23 cellular contexts compared by ENCODE assay signal in genomic region chr10:30738416-30738815, GRCh38.
DNase-seq lines count a peak whose midpoint lies in the region; ATAC-seq, FAIRE-seq and TF ChIP-seq lines count a peak whose summit lies in the region.
"Had no signal": no experiment of that assay in that cellular context is flagged by ENCODE, and none has a peak within 500 bp of the region (broad histone marks: within the 10 kb centered on the region; RNA-seq: fewer than 3 reads in every experiment).

No MANE protein-coding gene starts in this region.

- no peaks in the 10 kb centered on the region for H3K9me3 ChIP-seq in muscle layer of colon (ENCODE audit: low read length)
- H3K9me3 ChIP-seq: Caco-2 had no signal

- H3K27me3 ChIP-seq in muscle layer of colon (ENCODE audit: control insufficient read depth in 1 of 2, insufficient read depth in 2 of 2, low read length in 2 of 2) (no peaks in the 10 kb centered on the region), dorsolateral prefrontal cortex (no peaks in the 10 kb centered on the region)
- H3K27me3 ChIP-seq: BLaER1 treated with 17β-estradiol and CSF1 and Interleukin-3, amounts not matched to agents 10 nM and 100 nM; SJCRH30 had no signal

- H3K27ac ChIP-seq in muscle layer of colon (ENCODE audit: low read depth, low read length) = peak overlapping the region; percentile 49
- H3K27ac ChIP-seq in dorsolateral prefrontal cortex = no peak overlapping the region
- H3K27ac ChIP-seq: BLaER1 treated with 17β-estradiol and CSF1 and Interleukin-3, amounts not matched to agents 10 nM and 100 nM; SJCRH30 had no signal

- DNase-seq in GM19239 (ENCODE audit: insufficient read length, low spot score) (no peak), dorsolateral prefrontal cortex (no peak)
- DNase-seq: ACHN; CD4-positive, alpha-beta memory T cell; H7; MV-4-11; NCI-H1105 treated with DMSO at 0.1 percent for 48 hours; NCI-H1694; NCI-H2081; NCI-H2171 treated with DMSO at 0.1 percent for 48 hours; NCI-H446; NCI-H526 treated with DMSO at 0.1 percent for 48 hours; OCI-M1; SJCRH30 had no signal

- H3K4me3 Mint-ChIP-seq in activated T-helper 17 cell treated with anti-CD3 and anti-CD28 coated beads, Interleukin-2, amount 50 U/mL, for 72 hours = no peak overlapping the region
- H3K4me3 Mint-ChIP-seq in stimulated activated memory B cell treated with anti-CD40 and anti-IgM and Interleukin-4, amounts not matched to agents 10 μg/mL and 1 μg/mL and 100 μg/mL, for 72 hours = no peak overlapping the region
- H3K4me3 Mint-ChIP-seq: CD4-positive, alpha-beta memory T cell; IgD-negative memory B cell had no signal

- TF ChIP-seq CTCF in dorsolateral prefrontal cortex (IDR thresholded peaks at IDR 0.05 in 54 of 56, conservative IDR thresholded peaks at IDR 0.05 in 2 of 56; ENCODE audit: low read depth in 1 of 56, partially characterized antibody in 56 of 56) = no peak

- peaks cover 12% of the 10 kb centered on the region for H3K27me3 Mint-ChIP-seq in activated T-helper 17 cell treated with anti-CD3 and anti-CD28 coated beads, Interleukin-2, amount 50 U/mL, for 72 hours
- peaks cover 33% of the 10 kb centered on the region for H3K27me3 Mint-ChIP-seq in stimulated activated memory B cell treated with anti-CD40 and anti-IgM and Interleukin-4, amounts not matched to agents 10 μg/mL and 1 μg/mL and 100 μg/mL, for 72 hours

- H3K36me3 Mint-ChIP-seq in activated T-helper 17 cell treated with anti-CD3 and anti-CD28 coated beads, Interleukin-2, amount 50 U/mL, for 72 hours (ENCODE audit: low read depth) = no peaks in the 10 kb centered on the region
- no peaks in the 10 kb centered on the region for H3K36me3 Mint-ChIP-seq in stimulated activated memory B cell treated with anti-CD40 and anti-IgM and Interleukin-4, amounts not matched to agents 10 μg/mL and 1 μg/mL and 100 μg/mL, for 72 hours
- H3K36me3 Mint-ChIP-seq: CD4-positive, alpha-beta memory T cell; IgD-negative memory B cell had no signal

- H3K36me3 ChIP-seq in muscle layer of colon (ENCODE audit: insufficient read depth, low read length) = no peaks in the 10 kb centered on the region
- H3K36me3 ChIP-seq: BLaER1 treated with 17β-estradiol and CSF1 and Interleukin-3, amounts not matched to agents 10 nM and 100 nM; SJCRH30 had no signal

- H3K4me1 Mint-ChIP-seq in activated T-helper 17 cell treated with anti-CD3 and anti-CD28 coated beads, Interleukin-2, amount 50 U/mL, for 72 hours = peaks cover 16% of the 10 kb centered on the region
- H3K4me1 Mint-ChIP-seq in stimulated activated memory B cell treated with anti-CD40 and anti-IgM and Interleukin-4, amounts not matched to agents 10 μg/mL and 1 μg/mL and 100 μg/mL, for 72 hours = peaks cover 36% of the 10 kb centered on the region
- H3K4me1 Mint-ChIP-seq: CD4-positive, alpha-beta memory T cell had no signal

- intact Hi-C loops in dorsolateral prefrontal cortex (cut with DNase I) = no loop called here

- H3K4me3 ChIP-seq in muscle layer of colon (ENCODE audit: low read depth in 1 of 2, low read length in 2 of 2) (no peak overlapping the region), dorsolateral prefrontal cortex (no peak overlapping the region)
- H3K4me3 ChIP-seq: BLaER1 treated with 17β-estradiol and CSF1 and Interleukin-3, amounts not matched to agents 10 nM and 100 nM; SJCRH30 had no signal

- H3K9ac ChIP-seq in muscle layer of colon (ENCODE audit: low read length) = no peak overlapping the region
- H3K9ac ChIP-seq: BLaER1 treated with 17β-estradiol and CSF1 and Interleukin-3, amounts not matched to agents 10 nM and 100 nM had no signal

- H3K27ac Mint-ChIP-seq in activated T-helper 17 cell treated with anti-CD3 and anti-CD28 coated beads, Interleukin-2, amount 50 U/mL, for 72 hours = peak overlapping the region; percentile 22
- H3K27ac Mint-ChIP-seq in stimulated activated memory B cell treated with anti-CD40 and anti-IgM and Interleukin-4, amounts not matched to agents 10 μg/mL and 1 μg/mL and 100 μg/mL, for 72 hours = peak overlapping the region; percentile 91
- H3K27ac Mint-ChIP-seq: IgD-negative memory B cell had no signal

- FAIRE-seq in GM19239 (lab: Jason Lieb, UNC) = peak; percentile 23
- FAIRE-seq: RCC 7860 had no signal

- no peak for ATAC-seq in activated T-helper 17 cell treated with anti-CD3 and anti-CD28 coated beads, Interleukin-2, amount 50 U/mL, for 72 hours (replicated peaks)
- no peak for ATAC-seq in stimulated activated memory B cell treated with anti-CD40 and anti-IgM and Interleukin-4, amounts not matched to agents 10 μg/mL and 1 μg/mL and 100 μg/mL, for 72 hours
- ATAC-seq in HG02885 (IDR thresholded peaks at IDR 0.05; ENCODE audit: poor library complexity, unreplicated experiment) (no peak), HG03025 (IDR thresholded peaks at IDR 0.05; ENCODE audit: low FRiP score, unreplicated experiment) (no peak)

- H3K4me1 ChIP-seq in muscle layer of colon (ENCODE audit: insufficient read depth, low read length) = peaks cover 35% of the 10 kb centered on the region
- H3K4me1 ChIP-seq: Caco-2, SJCRH30 had no signal

- H3K9me3 Mint-ChIP-seq in activated T-helper 17 cell treated with anti-CD3 and anti-CD28 coated beads, Interleukin-2, amount 50 U/mL, for 72 hours = no peaks in the 10 kb centered on the region
- H3K9me3 Mint-ChIP-seq in stimulated activated memory B cell treated with anti-CD40 and anti-IgM and Interleukin-4, amounts not matched to agents 10 μg/mL and 1 μg/mL and 100 μg/mL, for 72 hours = no peaks in the 10 kb centered on the region
- H3K9me3 Mint-ChIP-seq: IgD-negative memory B cell had no signal
